ENCODE assay signal across 10 cellular contexts in genomic region chr4:17807446-17807845, GRCh38. TPM values are rescaled to one million over a fixed set of nuclear protein-coding genes. Genes with fewer than 3 reads are reported as not detected.
DNase-seq lines count a peak whose midpoint lies in the region; ATAC-seq and TF ChIP-seq lines count a peak whose summit lies in the region.
"Had no signal": no experiment of that assay in that cellular context is flagged by ENCODE, and none has a peak within 500 bp of the region (broad histone marks: within the 10 kb centered on the region; RNA-seq: fewer than 3 reads in every experiment).

No MANE protein-coding gene starts in this region.

- H3K27ac Mint-ChIP-seq in naive B cell, result peak overlapping the region in 2 of 6 donors; percentile 3 to 96

- peaks cover 41 to 68% (median 60%) of the 10 kb centered on the region in 3 donors for H3K4me1 Mint-ChIP-seq in naive B cell

- H3K36me3 ChIP-seq in HUES48 (ENCODE audit: control insufficient read depth, insufficient read depth, low read length) (peaks cover 55% of the 10 kb centered on the region), mammary epithelial cell (ENCODE audit: insufficient read depth, low read length) (peaks cover 16% of the 10 kb centered on the region)

- peak; percentile 29 for DNase-seq in AG10803 (ENCODE audit: low read depth)
- no peak for DNase-seq in mammary epithelial cell
- no peak for DNase-seq in naive B cell
- no peak for DNase-seq in GF-D8 (lab: John Stamatoyannopoulos, UW)
- no peak for DNase-seq in germinal center (ENCODE audit: low spot score)
- DNase-seq in putamen (ENCODE audit: low spot score), result no peak
- DNase-seq: activated CD4-positive, CD25-positive, alpha-beta regulatory T cell treated with anti-CD3 and anti-CD28 coated beads, Interleukin-2, amount 50 U/mL, for 72 hours; foreskin melanocyte had no signal

- peak overlapping the region; percentile 7 for H2AFZ ChIP-seq in mammary epithelial cell (ENCODE audit: low read depth, low read length)

- H3K79me2 ChIP-seq in mammary epithelial cell (ENCODE audit: insufficient read depth, low read length), result peaks cover 92% of the 10 kb centered on the region

- no peaks in the 10 kb centered on the region for H3K9me3 ChIP-seq in HUES48 (ENCODE audit: control insufficient read depth, insufficient read depth, low read length)
- H3K9me3 ChIP-seq in mammary epithelial cell (replicated peaks; ENCODE audit: insufficient read depth, low read length), result no peaks in the 10 kb centered on the region

- H3K4me1 ChIP-seq in HUES48 (ENCODE audit: control insufficient read depth, insufficient read depth, low read length) (peaks cover 29% of the 10 kb centered on the region), mammary epithelial cell (ENCODE audit: insufficient read depth, low read length) (peaks cover 11% of the 10 kb centered on the region)

- no TSS peak for BruUV-seq in mammary epithelial cell (replicated peaks; lab: Mats Ljungman, UMichigan)

- H3K27me3 ChIP-seq in HUES48 (ENCODE audit: control insufficient read depth, insufficient read depth, low read length), result no peaks in the 10 kb centered on the region
- H3K27me3 ChIP-seq in mammary epithelial cell (ENCODE audit: insufficient read depth, low read length), result no peaks in the 10 kb centered on the region

- CTCF ChIA-PET in mammary epithelial cell (lab: Charles Lee; ENCODE audit: low non-redundant PET), result no interaction called here

- peaks cover 0 to 19% of the 10 kb centered on the region in 2 donors for H3K36me3 Mint-ChIP-seq in naive B cell

- in situ Hi-C loops in mammary epithelial cell (cut with MboI; ENCODE audit: low sequenced_read_pairs in 2 of 2), result loop anchor here (10.0 to 25.0 kb wide), 3 partner anchors 220 to 780 kb away; partner anchors contain the start of gene LAP3 (in 1 of the 2)

- H3K9ac ChIP-seq in HUES48 (ENCODE audit: low read depth, low read length) (no peak overlapping the region), mammary epithelial cell (ENCODE audit: insufficient read depth, low read length) (peak overlapping the region; percentile 59)

- H3K4me3 Mint-ChIP-seq in naive B cell, result peak overlapping the region in 5 of 8 donors; percentile 0 to 93 (median 49)

- H3K27ac ChIP-seq in HUES48 (ENCODE audit: low read depth, low read length) (no peak overlapping the region), mammary epithelial cell (ENCODE audit: insufficient read depth, low read depth, low read length) (peak overlapping the region; percentile 19)

- no peaks in the 10 kb centered on the region for H4K20me1 ChIP-seq in mammary epithelial cell (ENCODE audit: insufficient read depth, low read length)

- H3K4me3 ChIP-seq in AG10803 (ENCODE audit: low read length) (peak overlapping the region; percentile 52), HUES48 (ENCODE audit: low read depth, low read length) (peak overlapping the region; percentile 37; the same call in 1 of the 2 replicates), mammary epithelial cell (replicated peaks in 1 of 3; ENCODE audit: insufficient read depth in 1 of 3, low read depth in 2 of 3, low read length in 3 of 3) (peak overlapping the region; percentile 36 to 90 (median 79))

- 4% methylated on average over 6 of the region's 6 CpGs for WGBS in mammary epithelial cell (ENCODE audit: low coverage, missing lambda C conversion rate)

- H3K9me3 Mint-ChIP-seq in naive B cell, result no peaks in the 10 kb centered on the region

- intact Hi-C loops in mammary epithelial cell (cut with micrococcal nuclease), result no loop called here

- H3K4me2 ChIP-seq in mammary epithelial cell (ENCODE audit: insufficient read depth, low read depth, low read length), result peak overlapping the region; percentile 92

- no peaks in the 10 kb centered on the region for H3K27me3 Mint-ChIP-seq in naive B cell

- TF ChIP-seq CTCF in AG10803 (conservative IDR thresholded peaks at IDR 0.05; ENCODE audit: low read length), result no peak
- no peak for TF ChIP-seq CTCF in mammary epithelial cell (conservative IDR thresholded peaks at IDR 0.05 in 1 of 2, IDR thresholded peaks at IDR 0.05 in 1 of 2; ENCODE audit: extremely low read depth in 1 of 2, insufficient read depth in 1 of 2, low read depth in 1 of 2, low read length in 2 of 2)

- ATAC-seq in naive B cell (ENCODE audit: low read depth in 2 of 2), result no peak
- ATAC-seq in GM19397 (IDR thresholded peaks at IDR 0.05; ENCODE audit: unreplicated experiment), result no peak

- dilution Hi-C loops in mammary epithelial cell (cut with HindIII; ENCODE audit: low sequenced_read_pairs), result no loop called here

RNA-seq across cellular contexts. Expression of gene DCAF16, which starts 3.1 kb away (rescaled TPM):
- total RNA-seq in mammary epithelial cell, result 10 to 100 TPM; 28.5 to 32.7 TPM
- polyA plus RNA-seq in mammary epithelial cell (12.2 TPM), naive B cell (ENCODE audit: low read depth in 6 of 6) (10 to 100 TPM; 13.6 to 31.4 (median 18.6) TPM)
- polyA minus RNA-seq in mammary epithelial cell, result 13.7 TPM

RNA-seq across cellular contexts. Expression of gene NCAPG, which starts 3.3 kb away (rescaled TPM):
- total RNA-seq in mammary epithelial cell, result 10 to 100 TPM in 1 of 2 donors, 1 to 10 TPM in 1; 2.0 to 39.4 TPM
- polyA plus RNA-seq in mammary epithelial cell (18.5 TPM), naive B cell (ENCODE audit: low read depth in 6 of 6) (1 to 10 TPM in 1 of 6 donors, under 1 TPM in 3, not detected in 2; 0.15 to 1.3 (median 0.34) TPM)
- 46.0 TPM for polyA minus RNA-seq in mammary epithelial cell

RNA-seq across cellular contexts. Expression of gene FAM184B, which starts 26.0 kb away (rescaled TPM):
- 1 to 10 TPM in 1 of 2 donors, under 1 TPM in 1; 0.05 to 5.5 TPM for total RNA-seq in mammary epithelial cell
- 0.01 TPM for polyA plus RNA-seq in mammary epithelial cell
- not detected for polyA minus RNA-seq in mammary epithelial cell
- polyA plus RNA-seq in naive B cell (ENCODE audit: low read depth in 6 of 6), result not detected
